ENCODE assay signal across 8 cellular contexts in the genomic region with DNA sequence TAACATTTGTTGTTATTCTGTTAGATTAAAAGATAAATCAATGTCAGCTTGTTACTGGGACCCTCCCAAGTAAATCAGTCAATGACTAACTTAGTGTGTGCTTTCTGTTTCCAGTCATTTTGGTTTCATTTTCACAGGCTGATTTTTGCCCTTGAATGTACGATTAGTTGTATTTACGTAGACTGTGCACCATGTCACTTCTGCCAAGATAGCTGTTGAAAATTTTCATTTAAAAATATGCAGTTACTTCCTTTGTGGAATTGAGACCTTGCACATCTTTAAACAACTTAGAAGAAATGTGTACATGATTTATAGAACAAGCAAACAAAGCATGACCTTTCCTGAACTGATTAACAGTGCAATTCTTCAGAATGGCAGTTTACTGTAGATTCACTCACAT.
DNase-seq lines count a peak whose midpoint lies in the region; ATAC-seq and TF ChIP-seq lines count a peak whose summit lies in the region.

No MANE protein-coding gene starts in this region.

- H3K27ac ChIP-seq in osteoblast (ENCODE audit: low read depth, low read length) = peak overlapping the region; percentile 26
- H3K27ac ChIP-seq in mesendoderm (ENCODE audit: low read depth, low read length) = no peak overlapping the region
- H3K27ac ChIP-seq in stomach = peak overlapping the region in 2 of 5 donors; percentile 11 to 21

- H3K23ac ChIP-seq in mesendoderm (ENCODE audit: low read length) = no peak overlapping the region

- no peak overlapping the region for H3K4ac ChIP-seq in mesendoderm (ENCODE audit: low read depth, low read length)

- no peak for TF ChIP-seq CTCF in osteoblast (IDR thresholded peaks at IDR 0.05; ENCODE audit: extremely low read depth, low read depth, low read length)
- no peak for TF ChIP-seq CTCF in mesothelial cell of epicardium (IDR thresholded peaks at IDR 0.05; ENCODE audit: unreplicated experiment)
- no peak for TF ChIP-seq CTCF in stomach (IDR thresholded peaks at IDR 0.05)

- no peaks in the 10 kb centered on the region for H3K9me3 ChIP-seq in adipocyte (ENCODE audit: control insufficient read depth, low read length)
- no peaks in the 10 kb centered on the region for H3K9me3 ChIP-seq in osteoblast (ENCODE audit: low read depth, low read length)
- H3K9me3 ChIP-seq in stomach = no peaks in the 10 kb centered on the region

- TF ChIP-seq EP300 in stomach (IDR thresholded peaks at IDR 0.05) = no peak

- peaks cover 4% of the 10 kb centered on the region for H3K9me3 Mint-ChIP-seq in mesothelial cell of epicardium
- no peaks in the 10 kb centered on the region for H3K9me3 Mint-ChIP-seq in T-helper 2 cell treated with Interferon-gamma antibody and Interleukin-4, amounts not matched to agents 5 μg/mL and 100 μg/mL, for 36 hours

- no peak overlapping the region for H3K18ac ChIP-seq in mesendoderm (ENCODE audit: low read length)

- H3K4me1 ChIP-seq in adipocyte (ENCODE audit: control insufficient read depth, insufficient read depth, low read length) (peaks cover 7% of the 10 kb centered on the region), osteoblast (ENCODE audit: insufficient read depth, low read length) (peaks cover 4% of the 10 kb centered on the region), mesendoderm (ENCODE audit: control insufficient read depth, low read depth, low read length) (no peaks in the 10 kb centered on the region), stomach (peaks cover 8 to 39% (median 19%) of the 10 kb centered on the region in 4 donors)

- H3K36me3 Mint-ChIP-seq in mesothelial cell of epicardium = no peaks in the 10 kb centered on the region
- no peaks in the 10 kb centered on the region for H3K36me3 Mint-ChIP-seq in T-helper 2 cell treated with Interferon-gamma antibody and Interleukin-4, amounts not matched to agents 5 μg/mL and 100 μg/mL, for 36 hours (ENCODE audit: low read depth)

- no peaks in the 10 kb centered on the region for H4K20me1 ChIP-seq in osteoblast (ENCODE audit: insufficient read depth, low read length)

- no peaks in the 10 kb centered on the region for H3K27me3 Mint-ChIP-seq in mesothelial cell of epicardium (ENCODE audit: low read depth)
- H3K27me3 Mint-ChIP-seq in T-helper 2 cell treated with Interferon-gamma antibody and Interleukin-4, amounts not matched to agents 5 μg/mL and 100 μg/mL, for 36 hours (ENCODE audit: low read depth) = no peaks in the 10 kb centered on the region

- H3K4me3 Mint-ChIP-seq in mesothelial cell of epicardium = no peak overlapping the region
- no peak overlapping the region for H3K4me3 Mint-ChIP-seq in T-helper 2 cell treated with Interferon-gamma antibody and Interleukin-4, amounts not matched to agents 5 μg/mL and 100 μg/mL, for 36 hours

- intact Hi-C loops in stomach (cut with DNase I; ENCODE audit: low total_unique reads) = no loop called here

- ATAC-seq in GM18868 (IDR thresholded peaks at IDR 0.05; ENCODE audit: unreplicated experiment) (peak; percentile 85), HG02870 (IDR thresholded peaks at IDR 0.05; ENCODE audit: unreplicated experiment) (peak; percentile 65)

- no peaks in the 10 kb centered on the region for H3K79me2 ChIP-seq in osteoblast (ENCODE audit: insufficient read depth, low read length)
- no peaks in the 10 kb centered on the region for H3K79me2 ChIP-seq in mesendoderm (ENCODE audit: control insufficient read depth, insufficient read depth, low read length)

- H3K9ac ChIP-seq in adipocyte (ENCODE audit: low read length) (peak overlapping the region; percentile 63), mesendoderm (ENCODE audit: low read length) (no peak overlapping the region)

- H4K8ac ChIP-seq in mesendoderm (ENCODE audit: low read depth, low read length) = no peak overlapping the region

- no peak for TF ChIP-seq POLR2A in stomach (IDR thresholded peaks at IDR 0.05)

- peaks cover 14% of the 10 kb centered on the region for H3K4me1 Mint-ChIP-seq in mesothelial cell of epicardium
- H3K4me1 Mint-ChIP-seq in T-helper 2 cell treated with Interferon-gamma antibody and Interleukin-4, amounts not matched to agents 5 μg/mL and 100 μg/mL, for 36 hours (ENCODE audit: low read depth) = no peaks in the 10 kb centered on the region

- H2BK5ac ChIP-seq in mesendoderm (ENCODE audit: low read length) = no peak overlapping the region

- H3K36me3 ChIP-seq in adipocyte (ENCODE audit: control insufficient read depth, insufficient read depth, low read length, severe bottlenecking) = no peaks in the 10 kb centered on the region
- no peaks in the 10 kb centered on the region for H3K36me3 ChIP-seq in osteoblast (ENCODE audit: insufficient read depth, low read length)
- H3K36me3 ChIP-seq in mesendoderm (ENCODE audit: control insufficient read depth, insufficient read depth, low read length) = no peaks in the 10 kb centered on the region
- H3K36me3 ChIP-seq in stomach = no peaks in the 10 kb centered on the region

- H3K27ac Mint-ChIP-seq in mesothelial cell of epicardium = no peak overlapping the region
- H3K27ac Mint-ChIP-seq in T-helper 2 cell treated with Interferon-gamma antibody and Interleukin-4, amounts not matched to agents 5 μg/mL and 100 μg/mL, for 36 hours = no peak overlapping the region

- no peak overlapping the region for H2BK15ac ChIP-seq in mesendoderm (replicated peaks; ENCODE audit: low read depth)

- H2AFZ ChIP-seq in osteoblast (ENCODE audit: low read length) = peak overlapping the region; percentile 80

- peak overlapping the region; percentile 60 for H3K4me3 ChIP-seq in adipocyte (ENCODE audit: low read length)
- peak overlapping the region; percentile 38 for H3K4me3 ChIP-seq in osteoblast (ENCODE audit: insufficient read depth, low read length)
- no peak overlapping the region for H3K4me3 ChIP-seq in mesendoderm (ENCODE audit: low read length)
- peak overlapping the region in 1 of 4 donors; percentile 7 for H3K4me3 ChIP-seq in stomach

- no peak overlapping the region for H2BK120ac ChIP-seq in mesendoderm (ENCODE audit: low read depth, low read length)

- no peak overlapping the region for H4K5ac ChIP-seq in mesendoderm (ENCODE audit: low read length)

- H3K56ac ChIP-seq in mesendoderm (ENCODE audit: low read length) = no peak overlapping the region

- H3K79me1 ChIP-seq in mesendoderm (ENCODE audit: low read length) = no peaks in the 10 kb centered on the region

- no CpG with 5 or more reads among the region's 2 CpGs for WGBS in mesendoderm (ENCODE audit: extremely low coverage, insufficient coverage, low lambda C conversion rate)
- WGBS in stomach, 5 donors = 22 to 33% (median 26%) methylated on average over 2 of the region's 2 CpGs

- DNase-seq in adipocyte (ENCODE audit: low read depth) (peak; percentile 60), osteoblast (ENCODE audit: insufficient read length, low spot score, missing footprints) (no peak), mesendoderm (no peak), mesothelial cell of epicardium (ENCODE audit: low spot score in 2 of 2, unreplicated experiment in 2 of 2) (no peak), stomach (no peak)
- no peak for DNase-seq in T-helper 2 cell treated with Interferon-gamma antibody and Interleukin-4, amounts not matched to agents 5 μg/mL and 100 μg/mL, for 36 hours (ENCODE audit: low spot score)

- no peaks in the 10 kb centered on the region for H3K27me3 ChIP-seq in adipocyte (replicated peaks; ENCODE audit: control insufficient read depth, insufficient read depth, low read length)
- no peaks in the 10 kb centered on the region for H3K27me3 ChIP-seq in osteoblast (ENCODE audit: insufficient read depth, low read length)
- no peaks in the 10 kb centered on the region for H3K27me3 ChIP-seq in mesendoderm (ENCODE audit: insufficient read depth, low read length, poor library complexity)
- H3K27me3 ChIP-seq in stomach = no peaks in the 10 kb centered on the region

- no peak overlapping the region for H2AK5ac ChIP-seq in mesendoderm (ENCODE audit: low read length)

- H3K4me2 ChIP-seq in osteoblast (ENCODE audit: insufficient read depth, low read length) (peak overlapping the region; percentile 76), mesendoderm (ENCODE audit: low read length) (no peak overlapping the region)
